In the genomic region with DNA sequence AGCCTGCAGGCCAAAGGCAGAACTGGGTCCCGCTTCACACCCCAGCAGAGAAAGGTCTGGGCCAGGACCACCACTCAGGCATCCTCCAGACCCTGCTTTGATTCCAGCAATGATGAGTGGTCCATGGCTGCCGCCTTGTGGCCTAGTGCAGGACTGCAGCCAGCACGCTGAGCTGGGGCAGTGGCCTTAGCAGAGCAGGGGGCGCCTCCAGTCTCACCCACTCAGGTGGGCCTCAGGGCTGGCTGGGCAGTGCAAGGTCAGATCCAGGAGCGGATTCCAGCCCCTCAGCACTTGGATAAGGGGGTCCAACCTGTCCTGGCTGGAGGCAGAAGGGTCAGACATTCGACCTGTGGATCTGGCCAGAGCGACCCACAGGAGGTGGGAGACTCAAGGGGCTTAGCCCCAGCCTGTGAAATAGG, we compare ENCODE assay signal across 1 cellular context.
A peak's percentile ranks its signal among the peaks of the same experiment; 100 is the strongest.
TF ChIP-seq lines count a peak whose summit lies in the region.

No MANE protein-coding gene starts in this region.

TF ChIP-seq in HepG2, 621 proteins besides CTCF, POLR2A, EP300 and RAD21 (continued from another document):
- TF ChIP-seq HBP1 (CRISPR knock-in tag; IDR thresholded peaks at IDR 0.05; ENCODE audit: low read depth) (no peak), XRCC5 (optimal IDR thresholded peaks at IDR 0.05; ENCODE audit: low read length) (peak; percentile 20), BHLHE40 (IDR thresholded peaks at IDR 0.05; ENCODE audit: low read length) (0 out of 2 replicates have a peak, but pooled peaks have one; percentile 4), FOSL2 (CRISPR knock-in tag; IDR thresholded peaks at IDR 0.05) (peak; percentile 11; the same call in 1 of the 2 replicates)
TF ChIP-seq in HepG2: peak in this region for 10.
